ENCODE assay signal across 40 cellular contexts in the genomic region with DNA sequence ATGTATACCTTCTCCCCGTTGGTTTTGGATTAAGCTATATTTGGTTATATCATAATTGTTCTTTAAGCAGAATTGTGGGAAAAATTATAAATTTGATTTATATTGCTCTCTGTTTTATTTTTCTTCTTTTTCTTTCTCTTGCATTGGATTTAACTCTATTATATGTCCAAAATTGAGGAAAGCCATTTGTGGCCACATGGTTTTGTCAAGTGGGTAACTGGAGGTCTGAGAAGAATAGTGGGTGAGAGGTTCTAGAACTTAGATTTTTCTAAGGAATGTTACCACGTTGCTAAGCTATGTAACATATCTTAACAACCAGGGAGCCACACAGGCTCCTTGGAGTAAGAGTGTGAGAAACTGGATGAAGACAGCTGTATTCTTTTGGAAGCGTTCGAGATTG. TPM values are rescaled to one million over a fixed set of nuclear protein-coding genes. Genes with fewer than 3 reads are reported as not detected.
"Had no signal": no experiment of that assay in that cellular context is flagged by ENCODE, and none has a peak within 500 bp of the region (broad histone marks: within the 10 kb centered on the region; RNA-seq: fewer than 3 reads in every experiment).

TSS of gene C4orf17 (plus strand) at position 301 of the 400 bp plus-strand sequence. CDS start 2,061 bp downstream, outside the sequence.

- H3K9me3 ChIP-seq: adrenal gland, body of pancreas, breast epithelium had no signal

- H3K4me1 ChIP-seq: adrenal gland, body of pancreas, breast epithelium had no signal

- H3K36me3 ChIP-seq: adrenal gland, brain microvascular endothelial cell, breast epithelium had no signal

- H3K4me3 Mint-ChIP-seq: activated B cell treated with CpG ODN at 0.5 μM for 24 hours; activated CD4-positive, alpha-beta memory T cell treated with anti-CD3 and anti-CD28 coated beads for 36 hours; activated CD4-positive, alpha-beta T cell treated with anti-CD3 and anti-CD28 coated beads, Interleukin-2, amount 10 ng/mL, durations not matched to agents 24 days and 14 days; activated CD8-positive, alpha-beta T cell treated with anti-CD3 and anti-CD28 coated beads for 36 hours; activated naive CD4-positive, alpha-beta T cell treated with anti-CD3 and anti-CD28 coated beads for 36 hours; activated naive CD8-positive, alpha-beta T cell treated with anti-CD3 and anti-CD28 coated beads for 36 hours; activated T-cell treated with anti-CD3 and anti-CD28 coated beads, Interleukin-2, amount 50 U/mL, for 4 hours; activated T-cell treated with anti-CD3 and anti-CD28 coated beads, Interleukin-2, amount 50 U/mL, for 72 hours; activated T-helper 1 cell treated with anti-CD3 and anti-CD28 coated beads, Interleukin-12 subunit alpha, Interleukin-12 subunit beta, Interleukin-2, Interleukin-4 antibody, amounts not matched to agents 30 ng/mL and 10 ng/mL and 1 ng/mL, durations not matched to agents 14 hours and 24 hours and 36 hours; T-helper 1 cell treated with Interleukin-12 subunit alpha and Interleukin-12 subunit beta and Interleukin-4 antibody, amounts not matched to agents 30 μg/mL and 1 μg/mL, for 36 hours; T-helper 2 cell treated with Interferon-gamma antibody and Interleukin-4, amounts not matched to agents 5 μg/mL and 100 μg/mL, for 36 hours had no signal

- H3K27ac ChIP-seq: adrenal gland, body of pancreas, brain microvascular endothelial cell, breast epithelium, VCaP had no signal

- H3K27me3 Mint-ChIP-seq: activated naive CD8-positive, alpha-beta T cell treated with anti-CD3 and anti-CD28 coated beads for 36 hours had no signal

- H3K4me3 ChIP-seq: adrenal gland, body of pancreas, breast epithelium had no signal

- DNase-seq: activated B cell treated with CpG ODN at 0.5 μM for 24 hours; activated CD4-positive, alpha-beta memory T cell treated with anti-CD3 and anti-CD28 coated beads for 36 hours; activated CD4-positive, alpha-beta T cell treated with anti-CD3 and anti-CD28 coated beads for 4 hours; activated CD4-positive, alpha-beta T cell treated with anti-CD3 and anti-CD28 coated beads, Interleukin-2, amount 10 ng/mL, durations not matched to agents 24 days and 14 days; activated CD4-positive, alpha-beta T cell treated with anti-CD3 and anti-CD28 coated beads, Interleukin-2, amount 50 U/mL, for 1 hour; activated CD4-positive, alpha-beta T cell treated with anti-CD3 and anti-CD28 coated beads, Interleukin-2, amount 50 U/mL, for 4 hours; activated CD4-positive, CD25-positive, alpha-beta regulatory T cell treated with anti-CD3 and anti-CD28 coated beads, Interleukin-2, amount 50 U/mL, for 72 hours; activated CD8-positive, alpha-beta memory T cell treated with anti-CD3 and anti-CD28 coated beads, Interleukin-2, amount 50 U/mL, for 4 hours; activated CD8-positive, alpha-beta T cell treated with anti-CD3 and anti-CD28 coated beads for 36 hours; activated effector memory CD4-positive, alpha-beta T cell treated with Interleukin-2 at 50 U/mL for 16 hours; activated gamma-delta T cell treated with Interleukin-2 at 50 U/mL for 16 hours; activated naive CD4-positive, alpha-beta T cell; activated naive CD4-positive, alpha-beta T cell treated with anti-CD3 and anti-CD28 coated beads for 36 hours; activated naive CD8-positive, alpha-beta T cell treated with anti-CD3 and anti-CD28 coated beads for 36 hours; activated T-cell treated with anti-CD3 and anti-CD28 coated beads for 4 hours; activated T-cell treated with anti-CD3 and anti-CD28 coated beads, Interleukin-2, amount 50 U/mL, for 1 hour; activated T-cell treated with anti-CD3 and anti-CD28 coated beads, Interleukin-2, amount 50 U/mL, for 4 hours; activated T-cell treated with anti-CD3 and anti-CD28 coated beads, Interleukin-2, amount 50 U/mL, for 72 hours; adrenal gland; amniotic stem cell; aorta; body of pancreas; brain microvascular endothelial cell; central memory CD4-positive, alpha-beta T cell; cerebellar nuclear complex; SW 1271; T-helper 1 cell; T-helper 2 cell; T-helper 9 cell had no signal

- H3K27me3 ChIP-seq: adrenal gland, brain microvascular endothelial cell, breast epithelium had no signal

- H3K36me3 Mint-ChIP-seq: activated CD4-positive, alpha-beta memory T cell treated with anti-CD3 and anti-CD28 coated beads for 36 hours had no signal

- H3K27ac Mint-ChIP-seq: activated B cell treated with CpG ODN at 0.5 μM for 24 hours; activated CD4-positive, alpha-beta memory T cell treated with anti-CD3 and anti-CD28 coated beads for 36 hours; activated CD4-positive, alpha-beta T cell treated with anti-CD3 and anti-CD28 coated beads, Interleukin-2, amount 10 ng/mL, durations not matched to agents 24 days and 14 days; activated CD8-positive, alpha-beta T cell treated with anti-CD3 and anti-CD28 coated beads for 36 hours; activated naive CD4-positive, alpha-beta T cell treated with anti-CD3 and anti-CD28 coated beads for 36 hours; activated naive CD8-positive, alpha-beta T cell treated with anti-CD3 and anti-CD28 coated beads for 36 hours; activated T-cell treated with anti-CD3 and anti-CD28 coated beads, Interleukin-2, amount 50 U/mL, for 72 hours; activated T-helper 1 cell treated with anti-CD3 and anti-CD28 coated beads, Interleukin-12 subunit alpha, Interleukin-12 subunit beta, Interleukin-2, Interleukin-4 antibody, amounts not matched to agents 30 ng/mL and 10 ng/mL and 1 ng/mL, durations not matched to agents 14 hours and 24 hours and 36 hours; activated T-helper 2 cell treated with anti-CD3 and anti-CD28 coated beads, Interferon-gamma antibody, Interleukin-2, Interleukin-4, amounts not matched to agents 10 μg/mL and 5 μg/mL and 100 μg/mL, durations not matched to agents 14 hours and 24 hours and 36 hours; T-helper 1 cell treated with Interleukin-12 subunit alpha and Interleukin-12 subunit beta and Interleukin-4 antibody, amounts not matched to agents 30 μg/mL and 1 μg/mL, for 36 hours; T-helper 2 cell treated with Interferon-gamma antibody and Interleukin-4, amounts not matched to agents 5 μg/mL and 100 μg/mL, for 36 hours had no signal

- H3K9me3 Mint-ChIP-seq: activated B cell treated with CpG ODN at 0.5 μM for 24 hours; activated CD4-positive, alpha-beta memory T cell treated with anti-CD3 and anti-CD28 coated beads for 36 hours; activated CD8-positive, alpha-beta T cell treated with anti-CD3 and anti-CD28 coated beads for 36 hours; activated naive CD4-positive, alpha-beta T cell treated with anti-CD3 and anti-CD28 coated beads for 36 hours; activated T-cell treated with anti-CD3 and anti-CD28 coated beads, Interleukin-2, amount 50 U/mL, for 4 hours; activated T-cell treated with anti-CD3 and anti-CD28 coated beads, Interleukin-2, amount 50 U/mL, for 72 hours had no signal

- H3K4me1 Mint-ChIP-seq: activated B cell treated with CpG ODN at 0.5 μM for 24 hours had no signal

- ATAC-seq: activated CD8-positive, alpha-beta T cell treated with anti-CD3 and anti-CD28 coated beads for 36 hours; activated naive CD4-positive, alpha-beta T cell treated with anti-CD3 and anti-CD28 coated beads, Interleukin-2, amount 50 U/mL, for 72 hours; activated T-cell treated with anti-CD3 and anti-CD28 coated beads, Interleukin-2, amount 50 U/mL, for 4 hours; activated T-cell treated with anti-CD3 and anti-CD28 coated beads, Interleukin-2, amount 50 U/mL, for 72 hours; body of pancreas had no signal

RNA-seq across cellular contexts. Expression of gene C4orf17, which starts in this region (rescaled TPM):
- total RNA-seq: activated B cell treated with CpG ODN at 0.5 μM for 24 hours; activated CD4-positive, alpha-beta memory T cell treated with anti-CD3 and anti-CD28 coated beads for 36 hours; activated CD4-positive, alpha-beta T cell treated with anti-CD3 and anti-CD28 coated beads, Interleukin-2, amount 10 ng/mL, durations not matched to agents 24 days and 14 days; activated CD8-positive, alpha-beta memory T cell treated with anti-CD3 and anti-CD28 coated beads for 36 hours; activated CD8-positive, alpha-beta T cell treated with anti-CD3 and anti-CD28 coated beads for 36 hours; activated naive CD4-positive, alpha-beta T cell treated with anti-CD3 and anti-CD28 coated beads for 36 hours; activated naive CD4-positive, alpha-beta T cell treated with anti-CD3 and anti-CD28 coated beads, Interleukin-2, amount 50 U/mL, for 72 hours; activated naive CD8-positive, alpha-beta T cell treated with anti-CD3 and anti-CD28 coated beads for 36 hours; activated T-cell treated with anti-CD3 and anti-CD28 coated beads, Interleukin-2, amount 50 U/mL, for 4 hours; activated T-helper 1 cell treated with anti-CD3 and anti-CD28 coated beads, Interleukin-12 subunit alpha, Interleukin-12 subunit beta, Interleukin-2, Interleukin-4 antibody, amounts not matched to agents 30 ng/mL and 10 ng/mL and 1 ng/mL, durations not matched to agents 14 hours and 24 hours and 36 hours; activated T-helper 2 cell treated with anti-CD3 and anti-CD28 coated beads, Interferon-gamma antibody, Interleukin-2, Interleukin-4, amounts not matched to agents 10 μg/mL and 5 μg/mL and 100 μg/mL, durations not matched to agents 14 hours and 24 hours and 36 hours; adrenal gland; aorta; astrocyte; body of pancreas; breast epithelium; cardiac septum; chondrocyte had no signal
- polyA plus RNA-seq: adrenal gland, aorta had no signal
